Comparison of ENCODE assay signal across 14 cellular contexts in the genomic region with DNA sequence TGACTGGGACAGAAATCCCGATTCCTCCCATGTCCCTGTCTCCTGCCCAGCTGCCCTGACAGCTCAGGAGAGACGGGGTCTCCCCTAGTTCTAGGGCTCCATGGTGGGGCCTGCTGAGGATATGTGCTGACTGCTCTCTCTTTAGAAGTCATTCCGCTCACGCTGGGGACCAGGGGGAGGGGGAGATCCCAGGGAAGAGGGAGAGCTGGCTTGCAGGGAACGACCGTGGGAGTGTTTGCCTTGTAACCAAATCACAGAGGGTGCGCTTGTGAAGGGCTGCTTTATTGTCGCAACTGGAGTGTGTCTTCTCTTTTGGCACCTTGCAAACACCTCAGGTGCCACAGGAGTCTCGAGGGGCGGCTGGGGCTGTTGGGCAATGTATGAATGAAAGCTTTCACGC.
DNase-seq lines count a peak whose midpoint lies in the region; ATAC-seq and TF ChIP-seq lines count a peak whose summit lies in the region.
"Had no signal": no experiment of that assay in that cellular context is flagged by ENCODE, and none has a peak within 500 bp of the region (broad histone marks: within the 10 kb centered on the region; RNA-seq: fewer than 3 reads in every experiment).

No MANE protein-coding gene starts in this region.

- no peaks in the 10 kb centered on the region for H3K79me2 ChIP-seq in GM23338 (replicated peaks; ENCODE audit: insufficient read depth)

- no peak overlapping the region; the same call in 1 of the 2 replicates for H3K27ac Mint-ChIP-seq in GM23338

- 0 out of 2 replicates have a peak, but pooled peaks cover 4% of the 10 kb centered on the region for H3K9me2 ChIP-seq in GM23338 (ENCODE audit: insufficient read depth)

- H3K4me1 Mint-ChIP-seq in GM23338, result no peaks in the 10 kb centered on the region

- DNase-seq in GM23338 (ENCODE audit: low spot score), result no peak
- peak; percentile 92 for DNase-seq in left kidney (ENCODE audit: low read depth, low spot score)
- DNase-seq in sciatic nerve (ENCODE audit: low spot score), result no peak
- no peak for DNase-seq in COLO829 (ENCODE audit: low spot score)
- DNase-seq in SJCRH30, result no peak
- DNase-seq: BE2C; CD4-positive, alpha-beta memory T cell; COR-L47; DMS53; GF-D8 had no signal

- H3K4me2 ChIP-seq in GM23338, result no peak overlapping the region
- H3K4me2 ChIP-seq: A549 had no signal

- no peaks in the 10 kb centered on the region for H4K20me1 ChIP-seq in GM23338 (replicated peaks; ENCODE audit: insufficient read depth)

- H3K4me3 Mint-ChIP-seq in GM23338, result no peak overlapping the region
- H3K4me3 Mint-ChIP-seq: CD4-positive, alpha-beta memory T cell had no signal

- H3K27me3 Mint-ChIP-seq in GM23338 (ENCODE audit: insufficient read depth, low read depth, poor library complexity), result peaks cover 2% of the 10 kb centered on the region
- H3K27me3 Mint-ChIP-seq: CD4-positive, alpha-beta memory T cell had no signal

- no peaks in the 10 kb centered on the region; the same call in 2 of the 3 replicates for H3K9me3 Mint-ChIP-seq in GM23338

- H3K9me3 ChIP-seq in HEK293 (ENCODE audit: control insufficient read depth, insufficient read depth, low read depth, low read length) (no peaks in the 10 kb centered on the region), SJCRH30 (replicated peaks) (no peaks in the 10 kb centered on the region)
- H3K9me3 ChIP-seq: A549, BE2C had no signal

- intact Hi-C loops in sciatic nerve (cut with DNase I), result no loop called here

- no peaks in the 10 kb centered on the region for H3F3A ChIP-seq in GM23338 (replicated peaks; ENCODE audit: low read depth)

- no peaks in the 10 kb centered on the region for H3K36me3 Mint-ChIP-seq in GM23338 (ENCODE audit: low read depth)
- H3K36me3 Mint-ChIP-seq: CD4-positive, alpha-beta memory T cell had no signal

- TF ChIP-seq CTCF in GM23338 (conservative IDR thresholded peaks at IDR 0.05; ENCODE audit: low read depth in 2 of 2) (no peak), HEK293 (tag by site-specific recombination; IDR thresholded peaks at IDR 0.05) (no peak)

- H3K4me1 ChIP-seq in GM23338 (ENCODE audit: insufficient read depth) (no peaks in the 10 kb centered on the region), HEK293 (ENCODE audit: control insufficient read depth, insufficient read depth, low read length) (no peaks in the 10 kb centered on the region), SJCRH30 (no peaks in the 10 kb centered on the region)
- H3K4me1 ChIP-seq: A549, BE2C had no signal

- 0 out of 2 replicates have a peak overlapping the region, but pooled peaks have one; percentile 43 for H2AFZ ChIP-seq in GM23338

- POLR2A ChIA-PET in HEK293 (lab: Yijun Ruan, JAX), result no interaction called here

- H3K27me3 ChIP-seq in GM23338 (ENCODE audit: insufficient read depth) (no peaks in the 10 kb centered on the region), SJCRH30 (no peaks in the 10 kb centered on the region)
- H3K27me3 ChIP-seq: BE2C had no signal

- no peak overlapping the region for H3K4me3 ChIP-seq in GM23338
- H3K4me3 ChIP-seq in HEK293 (ENCODE audit: low read depth, low read length), result no peak overlapping the region
- H3K4me3 ChIP-seq in SJCRH30, result no peak overlapping the region
- H3K4me3 ChIP-seq: A549 had no signal

- no peaks in the 10 kb centered on the region for H3K36me3 ChIP-seq in GM23338 (ENCODE audit: insufficient read depth)
- no peaks in the 10 kb centered on the region for H3K36me3 ChIP-seq in HEK293 (ENCODE audit: control insufficient read depth in 2 of 2, insufficient read depth in 1 of 2, low read length in 2 of 2)
- H3K36me3 ChIP-seq in SJCRH30, result no peaks in the 10 kb centered on the region
- H3K36me3 ChIP-seq: BE2C had no signal

- CTCF ChIA-PET in HEK293 (lab: Yijun Ruan, JAX), result no interaction called here

- peak; percentile 53 for ATAC-seq in GM23338
- peak; percentile 44 for ATAC-seq in sciatic nerve
- ATAC-seq: A549, HCT116 had no signal

- H3K27ac ChIP-seq in GM23338 (ENCODE audit: low read depth) (no peak overlapping the region), HEK293 (ENCODE audit: extremely low read depth, low read depth, low read length) (no peak overlapping the region), SJCRH30 (no peak overlapping the region)
- H3K27ac ChIP-seq: A549, C4-2B had no signal

TF ChIP-seq in GM23338, 12 proteins besides CTCF, POLR2A, EP300 and RAD21:
- TF ChIP-seq, protein P1, sequence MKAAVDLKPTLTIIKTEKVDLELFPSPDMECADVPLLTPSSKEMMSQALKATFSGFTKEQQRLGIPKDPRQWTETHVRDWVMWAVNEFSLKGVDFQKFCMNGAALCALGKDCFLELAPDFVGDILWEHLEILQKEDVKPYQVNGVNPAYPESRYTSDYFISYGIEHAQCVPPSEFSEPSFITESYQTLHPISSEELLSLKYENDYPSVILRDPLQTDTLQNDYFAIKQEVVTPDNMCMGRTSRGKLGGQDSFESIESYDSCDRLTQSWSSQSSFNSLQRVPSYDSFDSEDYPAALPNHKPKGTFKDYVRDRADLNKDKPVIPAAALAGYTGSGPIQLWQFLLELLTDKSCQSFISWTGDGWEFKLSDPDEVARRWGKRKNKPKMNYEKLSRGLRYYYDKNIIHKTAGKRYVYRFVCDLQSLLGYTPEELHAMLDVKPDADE (IDR thresholded peaks at IDR 0.05), result no peak

TF ChIP-seq in HEK293, 187 proteins besides CTCF, POLR2A, EP300 and RAD21:
- TF ChIP-seq ZNF521 (tag by site-specific recombination; IDR thresholded peaks at IDR 0.05) (no peak), ZNF140 (tag by site-specific recombination; IDR thresholded peaks at IDR 0.05) (peak; percentile 51; the same call in 1 of the 2 replicates), ZNF626 (tag by site-specific recombination; IDR thresholded peaks at IDR 0.05) (no peak)
